ENCODE assay signal across 27 cellular contexts in the genomic region with DNA sequence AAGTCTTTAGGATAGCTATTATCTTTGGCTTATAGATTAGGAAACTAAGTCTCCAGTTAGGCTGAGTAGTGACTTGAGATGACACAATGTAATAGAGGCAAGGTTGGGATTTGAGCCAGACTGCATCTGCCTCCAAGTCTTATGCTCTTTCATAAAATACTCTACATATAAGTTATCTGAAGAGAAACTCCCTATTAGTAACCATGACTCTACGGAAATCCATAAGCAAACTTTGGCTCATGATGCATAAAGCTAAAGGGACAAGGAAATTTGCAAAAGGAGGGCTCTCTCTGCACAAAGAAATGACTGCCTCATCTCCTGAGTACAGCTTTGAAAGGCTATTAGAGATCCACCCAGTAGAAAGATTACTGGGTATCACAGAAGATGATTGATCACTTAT.
"Had no signal": no experiment of that assay in that cellular context is flagged by ENCODE, and none has a peak within 500 bp of the region (broad histone marks: within the 10 kb centered on the region; RNA-seq: fewer than 3 reads in every experiment).

No MANE protein-coding gene starts in this region.

- H3K36me3 Mint-ChIP-seq: activated CD4-positive, alpha-beta memory T cell treated with anti-CD3 and anti-CD28 coated beads for 36 hours; activated naive CD8-positive, alpha-beta T cell; brain had no signal

- H3K4me1 Mint-ChIP-seq: activated B cell treated with CpG ODN at 0.5 μM for 24 hours; activated CD4-positive, alpha-beta T cell treated with anti-CD3 and anti-CD28 coated beads, Interleukin-2, amount 10 ng/mL, durations not matched to agents 7 days and 5 days; activated T-helper 17 cell treated with anti-CD3 and anti-CD28 coated beads, Interleukin-2, amount 50 U/mL, for 72 hours; T-helper 17 cell had no signal

- H3K4me3 Mint-ChIP-seq: activated B cell treated with CpG ODN at 0.5 μM for 24 hours; activated CD4-positive, alpha-beta memory T cell treated with anti-CD3 and anti-CD28 coated beads for 36 hours; activated CD4-positive, alpha-beta T cell treated with anti-CD3 and anti-CD28 coated beads, Interleukin-2, amount 10 ng/mL, durations not matched to agents 7 days and 5 days; activated naive CD4-positive, alpha-beta T cell treated with anti-CD3 and anti-CD28 coated beads for 36 hours; activated naive CD8-positive, alpha-beta T cell; activated T-helper 17 cell treated with anti-CD3 and anti-CD28 coated beads, Interleukin-2, amount 50 U/mL, for 72 hours; brain; T-helper 17 cell had no signal

- H3K4me3 ChIP-seq: Peyer's patch had no signal

- H3K9me3 Mint-ChIP-seq: activated B cell treated with CpG ODN at 0.5 μM for 24 hours; activated CD4-positive, alpha-beta memory T cell treated with anti-CD3 and anti-CD28 coated beads for 36 hours; activated CD4-positive, alpha-beta T cell treated with anti-CD3 and anti-CD28 coated beads, Interleukin-2, amount 10 ng/mL, durations not matched to agents 7 days and 5 days; activated naive CD4-positive, alpha-beta T cell treated with anti-CD3 and anti-CD28 coated beads for 36 hours; activated T-helper 17 cell treated with anti-CD3 and anti-CD28 coated beads, Interleukin-2, amount 50 U/mL, for 72 hours had no signal

- FAIRE-seq: astrocyte, TTC549 had no signal

- H3K4me2 ChIP-seq: KMS-11 had no signal

- H3K36me3 ChIP-seq: Peyer's patch had no signal

- H3K27ac ChIP-seq: KMS-11, Peyer's patch had no signal

- H3K27me3 Mint-ChIP-seq: activated B cell treated with CpG ODN at 0.5 μM for 24 hours; activated T-helper 17 cell treated with anti-CD3 and anti-CD28 coated beads, Interleukin-2, amount 50 U/mL, for 72 hours; brain had no signal

- H3K27me3 ChIP-seq: Peyer's patch had no signal

- DNase-seq: activated B cell treated with CpG ODN at 0.5 μM for 24 hours; activated CD4-positive, alpha-beta memory T cell treated with anti-CD3 and anti-CD28 coated beads for 36 hours; activated CD4-positive, alpha-beta T cell treated with anti-CD3 and anti-CD28 coated beads, Interleukin-2, amount 10 ng/mL, durations not matched to agents 7 days and 5 days; activated CD8-positive, alpha-beta memory T cell treated with anti-CD3 and anti-CD28 coated beads for 24 hours; activated gamma-delta T cell; activated naive CD4-positive, alpha-beta T cell treated with anti-CD3 and anti-CD28 coated beads for 36 hours; activated T-cell treated with anti-CD3 and anti-CD28 coated beads, Interleukin-2, amount 50 U/mL, for 48 hours; amygdala; MM.1S; NCI-H1105; NCI-H1436; NCI-H1694 treated with DMSO at 0.1 percent for 48 hours; NCI-H2029 treated with DMSO at 0.1 percent for 48 hours; NCI-H345; NCI-H510A; NCI-H526 treated with DMSO at 0.1 percent for 48 hours; NCI-H82; Peyer's patch; SHP77 treated with DMSO at 0.1 percent for 48 hours; T-helper 17 cell; T1000 had no signal

- H3K4me1 ChIP-seq: Peyer's patch had no signal

- H3K27ac Mint-ChIP-seq: activated B cell treated with CpG ODN at 0.5 μM for 24 hours; activated CD4-positive, alpha-beta memory T cell treated with anti-CD3 and anti-CD28 coated beads for 36 hours; activated CD4-positive, alpha-beta T cell treated with anti-CD3 and anti-CD28 coated beads, Interleukin-2, amount 10 ng/mL, durations not matched to agents 7 days and 5 days; activated naive CD4-positive, alpha-beta T cell treated with anti-CD3 and anti-CD28 coated beads for 36 hours; activated naive CD8-positive, alpha-beta T cell; activated T-helper 17 cell treated with anti-CD3 and anti-CD28 coated beads, Interleukin-2, amount 50 U/mL, for 72 hours; brain; T-helper 17 cell had no signal

- ATAC-seq: activated T-helper 17 cell treated with anti-CD3 and anti-CD28 coated beads, Interleukin-2, amount 50 U/mL, for 72 hours; T-helper 17 cell had no signal

- H3K9me3 ChIP-seq: Peyer's patch had no signal

- H3K9ac ChIP-seq: KMS-11 had no signal
